ENCODE assay signal across 21 cellular contexts in genomic region chr16:31187808-31188189, GRCh38. TPM values are rescaled to one million over a fixed set of nuclear protein-coding genes. Genes with fewer than 3 reads are reported as not detected.
DNase-seq lines count a peak whose midpoint lies in the region; ATAC-seq, FAIRE-seq and TF ChIP-seq lines count a peak whose summit lies in the region.
"Had no signal": no experiment of that assay in that cellular context is flagged by ENCODE, and none has a peak within 500 bp of the region (broad histone marks: within the 10 kb centered on the region; RNA-seq: fewer than 3 reads in every experiment).

No MANE protein-coding gene starts in this region.

- FAIRE-seq in astrocyte (lab: Jason Lieb, UNC), result no peak
- FAIRE-seq: A549, islet of Langerhans, urothelium cell line had no signal

- H3K36me3 ChIP-seq in astrocyte (ENCODE audit: insufficient read depth, low read length), result peaks cover 90% of the 10 kb centered on the region
- H3K36me3 ChIP-seq in spleen, result peaks cover 15 to 100% (median 100%) of the 10 kb centered on the region in 6 donors

- peak overlapping the region; percentile 1 for H3K9ac ChIP-seq in astrocyte (ENCODE audit: low read length)

- H3K4me3 ChIP-seq in astrocyte (ENCODE audit: insufficient read depth, low read depth, low read length) (no peak overlapping the region), spleen (no peak overlapping the region)
- H3K4me3 ChIP-seq: A549 had no signal

- H2AFZ ChIP-seq in astrocyte (ENCODE audit: low read depth, low read length), result no peak overlapping the region

- H3K27ac Mint-ChIP-seq in activated T-cell treated with anti-CD3 and anti-CD28 coated beads, Interleukin-2, amount 50 U/mL, for 24 hours, result peak overlapping the region; percentile 100
- no peak overlapping the region for H3K27ac Mint-ChIP-seq in astrocyte (ENCODE audit: unreplicated experiment)

- peaks cover 100% of the 10 kb centered on the region for H4K20me1 ChIP-seq in astrocyte (ENCODE audit: insufficient read depth, low read length)

- intact Hi-C loops in spleen (cut with DNase I; ENCODE audit: low total_unique reads), result no loop called here

- no peaks in the 10 kb centered on the region for H3K27me3 Mint-ChIP-seq in activated T-cell treated with anti-CD3 and anti-CD28 coated beads, Interleukin-2, amount 50 U/mL, for 24 hours
- no peaks in the 10 kb centered on the region for H3K27me3 Mint-ChIP-seq in activated T-cell treated with anti-CD3 and anti-CD28 coated beads, Interleukin-2, amount 50 U/mL, for 4 hours (ENCODE audit: low read depth)
- no peaks in the 10 kb centered on the region for H3K27me3 Mint-ChIP-seq in astrocyte (ENCODE audit: low read depth, unreplicated experiment)
- H3K27me3 Mint-ChIP-seq: CD4-positive, alpha-beta memory T cell had no signal

- no peak for TF ChIP-seq CTCF in astrocyte (IDR thresholded peaks at IDR 0.05; ENCODE audit: insufficient read depth, low read depth, low read length)
- no peak for TF ChIP-seq CTCF in spleen (IDR thresholded peaks at IDR 0.05 in 8 of 11, conservative IDR thresholded peaks at IDR 0.05 in 3 of 11)
- no peak for TF ChIP-seq CTCF in GM20000 (IDR thresholded peaks at IDR 0.05; ENCODE audit: extremely low read depth, missing control alignments)

- H3K9me3 Mint-ChIP-seq in activated T-cell treated with anti-CD3 and anti-CD28 coated beads, Interleukin-2, amount 50 U/mL, for 24 hours, result no peaks in the 10 kb centered on the region
- no peaks in the 10 kb centered on the region for H3K9me3 Mint-ChIP-seq in activated T-cell treated with anti-CD3 and anti-CD28 coated beads, Interleukin-2, amount 50 U/mL, for 4 hours
- H3K9me3 Mint-ChIP-seq in astrocyte (ENCODE audit: unreplicated experiment), result no peaks in the 10 kb centered on the region

- peaks cover 100% of the 10 kb centered on the region for H3K36me3 Mint-ChIP-seq in activated T-cell treated with anti-CD3 and anti-CD28 coated beads, Interleukin-2, amount 50 U/mL, for 24 hours (ENCODE audit: low read depth)
- peaks cover 87% of the 10 kb centered on the region for H3K36me3 Mint-ChIP-seq in activated T-cell treated with anti-CD3 and anti-CD28 coated beads, Interleukin-2, amount 50 U/mL, for 4 hours (ENCODE audit: insufficient read depth)
- peaks cover 54% of the 10 kb centered on the region for H3K36me3 Mint-ChIP-seq in astrocyte (ENCODE audit: low read depth, unreplicated experiment)

- DNase-seq in activated T-cell treated with anti-CD3 and anti-CD28 coated beads, Interleukin-2, amount 50 U/mL, for 24 hours, result no peak
- no peak for DNase-seq in activated T-cell treated with anti-CD3 and anti-CD28 coated beads, Interleukin-2, amount 50 U/mL, for 4 hours
- no peak for DNase-seq in astrocyte (ENCODE audit: low read depth)
- peak; percentile 4 for DNase-seq in spleen
- DNase-seq in NCI-H526 treated with DMSO at 0.1 percent for 48 hours (lab: John Stamatoyannopoulos, UW), result no peak
- DNase-seq in GM20000 (ENCODE audit: low spot score), result no peak
- DNase-seq: cerebellar nuclear complex; glutamatergic neuron; KBM-7; mesendoderm; occipital lobe; SHP77 treated with DMSO at 0.1 percent for 48 hours; stimulated activated naive CD8-positive, alpha-beta T cell treated with anti-CD3 and anti-CD28 coated beads, Interleukin-15, Interleukin-2, amounts not matched to agents 100 U/mL and 50 U/mL, for 24 hours; T1000 had no signal

- no peaks in the 10 kb centered on the region for H3K27me3 ChIP-seq in astrocyte (ENCODE audit: insufficient read depth, low read length)
- no peaks in the 10 kb centered on the region for H3K27me3 ChIP-seq in spleen (replicated peaks in 1 of 7)

- H3K4me2 ChIP-seq in astrocyte (ENCODE audit: low read length), result no peak overlapping the region
- H3K4me2 ChIP-seq: A549 had no signal

- peaks cover 13% of the 10 kb centered on the region for H3K4me1 ChIP-seq in astrocyte (ENCODE audit: insufficient read depth, low read length)
- H3K4me1 ChIP-seq in spleen, result peaks cover 21 to 99% (median 59%) of the 10 kb centered on the region in 6 donors

- H3K27ac ChIP-seq in astrocyte (ENCODE audit: low read depth, low read length) (no peak overlapping the region), spleen (peak overlapping the region in 1 of 8 donors; percentile 7)
- H3K27ac ChIP-seq: A549, epithelial cell of prostate had no signal

- H3K9me3 ChIP-seq in astrocyte (ENCODE audit: insufficient read depth, low read depth, low read length) (no peaks in the 10 kb centered on the region), spleen (no peaks in the 10 kb centered on the region)
- H3K9me3 ChIP-seq: A549 had no signal

- ATAC-seq in activated T-cell treated with anti-CD3 and anti-CD28 coated beads, Interleukin-2, amount 50 U/mL, for 4 hours, result no peak
- ATAC-seq: A549; stimulated activated naive CD8-positive, alpha-beta T cell treated with anti-CD3 and anti-CD28 coated beads, Interleukin-15, Interleukin-2, amounts not matched to agents 100 U/mL and 50 U/mL, for 24 hours had no signal

- H3K4me3 Mint-ChIP-seq in activated T-cell treated with anti-CD3 and anti-CD28 coated beads, Interleukin-2, amount 50 U/mL, for 24 hours, result peak overlapping the region; percentile 38
- H3K4me3 Mint-ChIP-seq in activated T-cell treated with anti-CD3 and anti-CD28 coated beads, Interleukin-2, amount 50 U/mL, for 4 hours, result no peak overlapping the region
- H3K4me3 Mint-ChIP-seq in astrocyte (ENCODE audit: unreplicated experiment), result no peak overlapping the region

- peaks cover 88% of the 10 kb centered on the region for H3K79me2 ChIP-seq in astrocyte (ENCODE audit: insufficient read depth, low read length)

- H3K4me1 Mint-ChIP-seq in activated T-cell treated with anti-CD3 and anti-CD28 coated beads, Interleukin-2, amount 50 U/mL, for 24 hours (ENCODE audit: low read depth), result peaks cover 91% of the 10 kb centered on the region
- H3K4me1 Mint-ChIP-seq in activated T-cell treated with anti-CD3 and anti-CD28 coated beads, Interleukin-2, amount 50 U/mL, for 4 hours (ENCODE audit: low read depth), result peaks cover 83% of the 10 kb centered on the region
- H3K4me1 Mint-ChIP-seq in astrocyte (ENCODE audit: low read depth, unreplicated experiment), result peaks cover 45% of the 10 kb centered on the region

- 87 to 89% (median 88%) methylated on average over 8 of the region's 8 CpGs for WGBS in spleen, 5 donors

- TF ChIP-seq POLR2A in spleen (IDR thresholded peaks at IDR 0.05), result no peak

RNA-seq across cellular contexts. Expression of gene FUS, which starts 7.9 kb away (rescaled TPM):
- 100 to 1,000 TPM; 783 to 850 (median 809) TPM for total RNA-seq in activated T-cell treated with anti-CD3 and anti-CD28 coated beads, Interleukin-2, amount 50 U/mL, for 4 hours
- total RNA-seq in astrocyte (250 and 309 TPM in 2 replicates), spleen (100 to 1,000 TPM; 119 to 474 (median 284) TPM)
- polyA plus RNA-seq in spleen, result 100 to 1,000 TPM; 225 to 694 (median 516) TPM

RNA-seq across cellular contexts. Expression of gene PYCARD, which starts 14.8 kb away (rescaled TPM):
- total RNA-seq in activated T-cell treated with anti-CD3 and anti-CD28 coated beads, Interleukin-2, amount 50 U/mL, for 4 hours, result 1 to 10 TPM; 1.3 to 2.7 (median 2.5) TPM
- 7.3 and 9.0 TPM in 2 replicates for total RNA-seq in astrocyte
- total RNA-seq in spleen, result 100 to 1,000 TPM in 2 of 7 donors, 10 to 100 TPM in 5; 68.0 to 135 (median 90.1) TPM
- 100 to 1,000 TPM; 109 to 117 (median 114) TPM for polyA plus RNA-seq in spleen

RNA-seq across cellular contexts. Expression of gene TRIM72, which starts 26.1 kb away (rescaled TPM):
- total RNA-seq in activated T-cell treated with anti-CD3 and anti-CD28 coated beads, Interleukin-2, amount 50 U/mL, for 4 hours, result not detected
- total RNA-seq in astrocyte (not detected in 2 replicates), spleen (under 1 TPM in 4 of 7 donors, not detected in 3; 0.05 to 0.26 (median 0.15) TPM)
- under 1 TPM; 0.06 to 0.15 (median 0.09) TPM for polyA plus RNA-seq in spleen
- total RNA-seq: activated CD8-positive, alpha-beta memory T cell treated with anti-CD3 and anti-CD28 coated beads for 36 hours; CD4-positive, alpha-beta memory T cell had no signal
- polyA plus RNA-seq: CD4-positive, alpha-beta memory T cell had no signal

RNA-seq across cellular contexts. Expression of gene PYDC1, which starts 29.1 kb away (rescaled TPM):
- not detected for total RNA-seq in activated T-cell treated with anti-CD3 and anti-CD28 coated beads, Interleukin-2, amount 50 U/mL, for 4 hours
- total RNA-seq in astrocyte (not detected in 2 replicates), spleen (not detected)
- polyA plus RNA-seq in spleen, result 1 to 10 TPM in 1 of 3 donors, under 1 TPM in 1, not detected in 1; 0.72 to 2.7 TPM
- total RNA-seq: activated CD8-positive, alpha-beta memory T cell treated with anti-CD3 and anti-CD28 coated beads for 36 hours; CD4-positive, alpha-beta memory T cell had no signal
- polyA plus RNA-seq: A549; adipose tissue; CD4-positive, alpha-beta memory T cell had no signal

RNA-seq across cellular contexts. Expression of gene PRSS36, which starts 37.9 kb away (rescaled TPM):
- total RNA-seq in activated T-cell treated with anti-CD3 and anti-CD28 coated beads, Interleukin-2, amount 50 U/mL, for 4 hours, result under 1 TPM in 2 of 3 donors, not detected in 1; 0.40 to 0.78 TPM
- total RNA-seq in astrocyte, result 0.19 and 0.41 TPM in 2 replicates
- 1 to 10 TPM in 4 of 7 donors, under 1 TPM in 2, not detected in 1; 0.70 to 2.0 (median 1.3) TPM for total RNA-seq in spleen
- polyA plus RNA-seq in spleen, result 1 to 10 TPM; 1.5 to 2.6 (median 2.0) TPM
- total RNA-seq: occipital lobe had no signal
